In genomic region chr5:136600306-136600705, GRCh38 we compare ENCODE assay signal across 32 cellular contexts.
"Had no signal": no experiment of that assay in that cellular context is flagged by ENCODE, and none has a peak within 500 bp of the region (broad histone marks: within the 10 kb centered on the region; RNA-seq: fewer than 3 reads in every experiment).

No MANE protein-coding gene starts in this region.

- FAIRE-seq: astrocyte, bronchial epithelial cell had no signal

- ATAC-seq: activated naive CD4-positive, alpha-beta T cell treated with anti-CD3 and anti-CD28 coated beads, Interleukin-2, amount 50 U/mL, for 72 hours; activated naive CD8-positive, alpha-beta T cell treated with anti-CD3 and anti-CD28 coated beads, Interleukin-2, amount 50 U/mL, for 24 hours; activated T-cell treated with anti-CD3 and anti-CD28 coated beads, Interleukin-2, amount 50 U/mL, for 4 hours; activated T-cell treated with anti-CD3 and anti-CD28 coated beads, Interleukin-2, amount 50 U/mL, for 72 hours; activated T-helper 17 cell treated with anti-CD3 and anti-CD28 coated beads, Interleukin-2, amount 50 U/mL, for 72 hours; body of pancreas had no signal

- H3K9me3 ChIP-seq: adrenal gland, ascending aorta had no signal

- H3K27ac ChIP-seq: adrenal gland, ascending aorta, body of pancreas, brain microvascular endothelial cell, breast epithelium, cardiac muscle cell had no signal

- H3K27me3 ChIP-seq: adrenal gland, ascending aorta, body of pancreas, brain microvascular endothelial cell, breast epithelium, cardiac muscle cell had no signal

- DNase-seq: activated effector memory CD4-positive, alpha-beta T cell treated with anti-CD3 and anti-CD28 coated beads, Interleukin-2, amount 50 U/mL, for 16 hours; activated effector memory CD4-positive, alpha-beta T cell treated with Interleukin-2 at 50 U/mL for 16 hours; activated gamma-delta T cell; activated gamma-delta T cell treated with Interleukin-2 at 50 U/mL for 16 hours; activated naive CD4-positive, alpha-beta T cell; activated naive CD4-positive, alpha-beta T cell treated with anti-CD3 and anti-CD28 coated beads for 36 hours; activated naive CD4-positive, alpha-beta T cell treated with anti-CD3 and anti-CD28 coated beads, Interleukin-2, amount 10 ng/mL, durations not matched to agents 7 days and 5 days; activated naive CD4-positive, alpha-beta T cell treated with anti-CD3 and anti-CD28 coated beads, Interleukin-2, amount 50 U/mL, for 16 hours; activated naive CD4-positive, alpha-beta T cell treated with Interleukin-2 at 50 U/mL for 16 hours; activated naive CD8-positive, alpha-beta T cell treated with anti-CD3 and anti-CD28 coated beads for 36 hours; activated naive CD8-positive, alpha-beta T cell treated with anti-CD3 and anti-CD28 coated beads, Interleukin-2, amount 10 ng/mL, durations not matched to agents 7 days and 5 days; activated naive CD8-positive, alpha-beta T cell treated with anti-CD3 and anti-CD28 coated beads, Interleukin-2, amount 50 U/mL, for 24 hours; activated T-cell treated with anti-CD3 and anti-CD28 coated beads, Interleukin-2, amount 50 U/mL, for 4 hours; activated T-cell treated with anti-CD3 and anti-CD28 coated beads, Interleukin-2, amount 50 U/mL, for 48 hours; activated T-cell treated with anti-CD3 and anti-CD28 coated beads, Interleukin-2, amount 50 U/mL, for 72 hours; adrenal gland; amniotic stem cell; amygdala; anterior cingulate cortex; aorta; body of pancreas; brain microvascular endothelial cell; caudate nucleus; central memory CD4-positive, alpha-beta T cell; cerebellar nuclear complex had no signal

- H3K36me3 ChIP-seq: adrenal gland, ascending aorta, brain microvascular endothelial cell, breast epithelium, cardiac muscle cell had no signal

- H3K4me1 ChIP-seq: adrenal gland, ascending aorta, body of pancreas, breast epithelium had no signal

- H3K4me3 ChIP-seq: adrenal gland, ascending aorta, body of pancreas, breast epithelium, cardiac muscle cell had no signal
